In the genomic region with DNA sequence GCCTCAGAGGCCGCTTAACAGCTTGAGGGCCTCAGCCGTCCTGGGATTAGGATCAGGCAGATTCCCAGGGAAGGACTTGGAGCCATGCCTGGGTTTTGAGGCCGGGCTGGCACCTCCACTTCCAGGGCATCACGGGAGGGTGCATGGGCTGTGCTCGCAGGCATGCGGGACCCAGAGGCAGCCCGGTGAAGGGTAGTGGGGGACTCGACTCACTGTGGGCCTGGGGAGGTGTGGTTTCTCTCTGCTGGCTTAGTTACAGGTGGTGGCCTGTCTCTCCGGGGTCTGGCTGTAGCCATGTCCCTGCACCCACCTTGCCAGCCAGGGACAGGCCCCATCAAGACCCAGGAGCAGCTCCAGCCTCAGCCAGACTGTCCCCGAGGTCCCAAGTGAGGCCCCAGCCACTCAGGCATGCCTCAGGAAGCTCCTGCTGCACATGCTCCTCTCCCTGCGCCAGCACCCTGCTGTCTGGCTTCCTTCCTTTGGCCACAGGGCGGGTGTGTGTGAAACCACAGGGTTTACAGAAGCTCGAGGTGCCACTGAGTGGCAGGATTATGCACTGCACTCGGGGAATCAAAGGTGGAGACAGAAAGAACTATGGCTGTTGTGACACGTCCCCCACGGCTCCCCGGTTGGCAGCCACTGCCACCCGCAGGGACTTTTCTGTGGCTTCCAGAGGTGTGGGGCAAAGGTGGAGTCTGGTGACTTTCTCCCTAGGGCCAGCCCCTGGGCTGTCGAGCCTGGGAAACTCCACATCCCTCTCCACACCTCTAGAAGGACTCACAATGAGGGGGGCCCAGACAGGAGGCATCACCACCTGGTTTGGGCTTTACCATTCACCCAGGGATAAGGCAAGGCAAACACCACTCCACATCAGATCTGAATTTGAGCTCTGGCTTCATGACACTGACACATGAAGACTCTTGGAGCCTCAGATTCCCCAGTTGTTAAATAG, we compare ENCODE assay signal across 1 cellular context.
TF ChIP-seq lines count a peak whose summit lies in the region.

No MANE protein-coding gene starts in this region.

TF ChIP-seq in H1, 55 proteins besides CTCF, POLR2A, EP300 and RAD21 (continued from another document):
- no peak for TF ChIP-seq CBX8 (IDR thresholded peaks at IDR 0.05; ENCODE audit: borderline replicate concordance, low read depth, low read length)
- TF ChIP-seq, protein P1, sequence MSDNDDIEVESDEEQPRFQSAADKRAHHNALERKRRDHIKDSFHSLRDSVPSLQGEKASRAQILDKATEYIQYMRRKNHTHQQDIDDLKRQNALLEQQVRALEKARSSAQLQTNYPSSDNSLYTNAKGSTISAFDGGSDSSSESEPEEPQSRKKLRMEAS (IDR thresholded peaks at IDR 0.05), result peak; percentile 80
- no peak for TF ChIP-seq TAF1 (IDR thresholded peaks at IDR 0.05; ENCODE audit: low read depth, low read length)
- no peak for TF ChIP-seq TEAD4 (IDR thresholded peaks at IDR 0.05; ENCODE audit: low read depth, low read length)
- TF ChIP-seq SP1 (IDR thresholded peaks at IDR 0.05; ENCODE audit: low read depth, low read length), result no peak
- no peak for TF ChIP-seq CHD2 (IDR thresholded peaks at IDR 0.05; ENCODE audit: low read length)
- no peak for TF ChIP-seq GTF2F1 (IDR thresholded peaks at IDR 0.05; ENCODE audit: borderline replicate concordance, low read depth, low read length)
- no peak for TF ChIP-seq SAP30 (IDR thresholded peaks at IDR 0.05; ENCODE audit: insufficient read depth, insufficient replicate concordance, low read length)
- TF ChIP-seq CREB1 (IDR thresholded peaks at IDR 0.05), result 0 out of 2 replicates have a peak, but pooled peaks have one; percentile 19
- peak; percentile 82 for TF ChIP-seq EGR1 (IDR thresholded peaks at IDR 0.05; ENCODE audit: borderline replicate concordance, low read depth, low read length)
- TF ChIP-seq TCF12 (IDR thresholded peaks at IDR 0.05; ENCODE audit: low read depth, low read length), result no peak
- TF ChIP-seq MAFK (IDR thresholded peaks at IDR 0.05; ENCODE audit: low read depth, low read length), result no peak
- no peak for TF ChIP-seq BCL11A (IDR thresholded peaks at IDR 0.05; ENCODE audit: low read depth in 2 of 2, low read length in 2 of 2)
- TF ChIP-seq HDAC2 (IDR thresholded peaks at IDR 0.05; ENCODE audit: borderline replicate concordance in 1 of 2, low read depth in 2 of 2, low read length in 2 of 2), result no peak
- no peak for TF ChIP-seq PHF8 (conservative IDR thresholded peaks at IDR 0.05; ENCODE audit: low read depth, low read length)
- 0 out of 2 replicates have a peak, but pooled peaks have one; percentile 51 for TF ChIP-seq YY1 (IDR thresholded peaks at IDR 0.05; ENCODE audit: low read depth, low read length)
- TF ChIP-seq POLR2AphosphoS5 (IDR thresholded peaks at IDR 0.05; ENCODE audit: low read depth, low read length), result no peak
- peak; percentile 69; the same call in 1 of the 2 replicates for TF ChIP-seq GABPA (IDR thresholded peaks at IDR 0.05; ENCODE audit: borderline replicate concordance, insufficient read depth, low read length)
- TF ChIP-seq ASH2L (IDR thresholded peaks at IDR 0.05; ENCODE audit: low read length), result no peak
- TF ChIP-seq NANOG (IDR thresholded peaks at IDR 0.05; ENCODE audit: insufficient read depth, low read depth, low read length, poor library complexity, severe bottlenecking), result no peak
- TF ChIP-seq, protein P2, sequence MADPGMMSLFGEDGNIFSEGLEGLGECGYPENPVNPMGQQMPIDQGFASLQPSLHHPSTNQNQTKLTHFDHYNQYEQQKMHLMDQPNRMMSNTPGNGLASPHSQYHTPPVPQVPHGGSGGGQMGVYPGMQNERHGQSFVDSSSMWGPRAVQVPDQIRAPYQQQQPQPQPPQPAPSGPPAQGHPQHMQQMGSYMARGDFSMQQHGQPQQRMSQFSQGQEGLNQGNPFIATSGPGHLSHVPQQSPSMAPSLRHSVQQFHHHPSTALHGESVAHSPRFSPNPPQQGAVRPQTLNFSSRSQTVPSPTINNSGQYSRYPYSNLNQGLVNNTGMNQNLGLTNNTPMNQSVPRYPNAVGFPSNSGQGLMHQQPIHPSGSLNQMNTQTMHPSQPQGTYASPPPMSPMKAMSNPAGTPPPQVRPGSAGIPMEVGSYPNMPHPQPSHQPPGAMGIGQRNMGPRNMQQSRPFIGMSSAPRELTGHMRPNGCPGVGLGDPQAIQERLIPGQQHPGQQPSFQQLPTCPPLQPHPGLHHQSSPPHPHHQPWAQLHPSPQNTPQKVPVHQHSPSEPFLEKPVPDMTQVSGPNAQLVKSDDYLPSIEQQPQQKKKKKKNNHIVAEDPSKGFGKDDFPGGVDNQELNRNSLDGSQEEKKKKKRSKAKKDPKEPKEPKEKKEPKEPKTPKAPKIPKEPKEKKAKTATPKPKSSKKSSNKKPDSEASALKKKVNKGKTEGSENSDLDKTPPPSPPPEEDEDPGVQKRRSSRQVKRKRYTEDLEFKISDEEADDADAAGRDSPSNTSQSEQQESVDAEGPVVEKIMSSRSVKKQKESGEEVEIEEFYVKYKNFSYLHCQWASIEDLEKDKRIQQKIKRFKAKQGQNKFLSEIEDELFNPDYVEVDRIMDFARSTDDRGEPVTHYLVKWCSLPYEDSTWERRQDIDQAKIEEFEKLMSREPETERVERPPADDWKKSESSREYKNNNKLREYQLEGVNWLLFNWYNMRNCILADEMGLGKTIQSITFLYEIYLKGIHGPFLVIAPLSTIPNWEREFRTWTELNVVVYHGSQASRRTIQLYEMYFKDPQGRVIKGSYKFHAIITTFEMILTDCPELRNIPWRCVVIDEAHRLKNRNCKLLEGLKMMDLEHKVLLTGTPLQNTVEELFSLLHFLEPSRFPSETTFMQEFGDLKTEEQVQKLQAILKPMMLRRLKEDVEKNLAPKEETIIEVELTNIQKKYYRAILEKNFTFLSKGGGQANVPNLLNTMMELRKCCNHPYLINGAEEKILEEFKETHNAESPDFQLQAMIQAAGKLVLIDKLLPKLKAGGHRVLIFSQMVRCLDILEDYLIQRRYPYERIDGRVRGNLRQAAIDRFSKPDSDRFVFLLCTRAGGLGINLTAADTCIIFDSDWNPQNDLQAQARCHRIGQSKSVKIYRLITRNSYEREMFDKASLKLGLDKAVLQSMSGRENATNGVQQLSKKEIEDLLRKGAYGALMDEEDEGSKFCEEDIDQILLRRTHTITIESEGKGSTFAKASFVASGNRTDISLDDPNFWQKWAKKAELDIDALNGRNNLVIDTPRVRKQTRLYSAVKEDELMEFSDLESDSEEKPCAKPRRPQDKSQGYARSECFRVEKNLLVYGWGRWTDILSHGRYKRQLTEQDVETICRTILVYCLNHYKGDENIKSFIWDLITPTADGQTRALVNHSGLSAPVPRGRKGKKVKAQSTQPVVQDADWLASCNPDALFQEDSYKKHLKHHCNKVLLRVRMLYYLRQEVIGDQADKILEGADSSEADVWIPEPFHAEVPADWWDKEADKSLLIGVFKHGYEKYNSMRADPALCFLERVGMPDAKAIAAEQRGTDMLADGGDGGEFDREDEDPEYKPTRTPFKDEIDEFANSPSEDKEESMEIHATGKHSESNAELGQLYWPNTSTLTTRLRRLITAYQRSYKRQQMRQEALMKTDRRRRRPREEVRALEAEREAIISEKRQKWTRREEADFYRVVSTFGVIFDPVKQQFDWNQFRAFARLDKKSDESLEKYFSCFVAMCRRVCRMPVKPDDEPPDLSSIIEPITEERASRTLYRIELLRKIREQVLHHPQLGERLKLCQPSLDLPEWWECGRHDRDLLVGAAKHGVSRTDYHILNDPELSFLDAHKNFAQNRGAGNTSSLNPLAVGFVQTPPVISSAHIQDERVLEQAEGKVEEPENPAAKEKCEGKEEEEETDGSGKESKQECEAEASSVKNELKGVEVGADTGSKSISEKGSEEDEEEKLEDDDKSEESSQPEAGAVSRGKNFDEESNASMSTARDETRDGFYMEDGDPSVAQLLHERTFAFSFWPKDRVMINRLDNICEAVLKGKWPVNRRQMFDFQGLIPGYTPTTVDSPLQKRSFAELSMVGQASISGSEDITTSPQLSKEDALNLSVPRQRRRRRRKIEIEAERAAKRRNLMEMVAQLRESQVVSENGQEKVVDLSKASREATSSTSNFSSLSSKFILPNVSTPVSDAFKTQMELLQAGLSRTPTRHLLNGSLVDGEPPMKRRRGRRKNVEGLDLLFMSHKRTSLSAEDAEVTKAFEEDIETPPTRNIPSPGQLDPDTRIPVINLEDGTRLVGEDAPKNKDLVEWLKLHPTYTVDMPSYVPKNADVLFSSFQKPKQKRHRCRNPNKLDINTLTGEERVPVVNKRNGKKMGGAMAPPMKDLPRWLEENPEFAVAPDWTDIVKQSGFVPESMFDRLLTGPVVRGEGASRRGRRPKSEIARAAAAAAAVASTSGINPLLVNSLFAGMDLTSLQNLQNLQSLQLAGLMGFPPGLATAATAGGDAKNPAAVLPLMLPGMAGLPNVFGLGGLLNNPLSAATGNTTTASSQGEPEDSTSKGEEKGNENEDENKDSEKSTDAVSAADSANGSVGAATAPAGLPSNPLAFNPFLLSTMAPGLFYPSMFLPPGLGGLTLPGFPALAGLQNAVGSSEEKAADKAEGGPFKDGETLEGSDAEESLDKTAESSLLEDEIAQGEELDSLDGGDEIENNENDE (IDR thresholded peaks at IDR 0.05; ENCODE audit: insufficient replicate concordance, low read length), result no peak
